In genomic region chr10:113691381-113691780, GRCh38 we compare ENCODE assay signal across 17 cellular contexts. TPM values are rescaled to one million over a fixed set of nuclear protein-coding genes. Genes with fewer than 3 reads are reported as not detected.
DNase-seq lines count a peak whose midpoint lies in the region; TF ChIP-seq lines count a peak whose summit lies in the region.
"Had no signal": no experiment of that assay in that cellular context is flagged by ENCODE, and none has a peak within 500 bp of the region (broad histone marks: within the 10 kb centered on the region; RNA-seq: fewer than 3 reads in every experiment).

No MANE protein-coding gene starts in this region.

- H3K27me3 ChIP-seq in uterus: no peaks in the 10 kb centered on the region
- no peaks in the 10 kb centered on the region for H3K27me3 ChIP-seq in smooth muscle cell (ENCODE audit: low read depth)
- H3K27me3 ChIP-seq: BLaER1 treated with 17β-estradiol and CSF1 and Interleukin-3, amounts not matched to agents 10 nM and 100 nM had no signal

- no peak for TF ChIP-seq POLR2A in uterus (IDR thresholded peaks at IDR 0.05)

- no peaks in the 10 kb centered on the region for H3K4me1 ChIP-seq in uterus
- no peaks in the 10 kb centered on the region for H3K4me1 ChIP-seq in smooth muscle cell (ENCODE audit: low read depth)

- H3F3A ChIP-seq in smooth muscle cell (ENCODE audit: low read depth): no peaks in the 10 kb centered on the region

- H3K9me3 ChIP-seq in uterus (peaks cover 0 to 33% of the 10 kb centered on the region in 2 donors), smooth muscle cell (replicated peaks; ENCODE audit: low read depth) (peaks cover 21% of the 10 kb centered on the region)

- intact Hi-C loops in uterus (cut with DNase I; ENCODE audit: low total_unique reads): no loop called here

- no peaks in the 10 kb centered on the region for H4K20me1 ChIP-seq in smooth muscle cell (ENCODE audit: low read depth)

- 100% methylated on average over 2 of the region's 2 CpGs for WGBS in smooth muscle cell (ENCODE audit: low lambda C conversion rate)

- H3K4me3 ChIP-seq in uterus (no peak overlapping the region), smooth muscle cell (no peak overlapping the region)
- H3K4me3 ChIP-seq: GM23338 had no signal

- in situ Hi-C loops in ACHN (cut with HindIII; ENCODE audit: low pct_ligation_motif_present, low pct_unique_long_range_greater_than_20kb, low sequenced_read_pairs): no loop called here

- H3K27ac ChIP-seq in uterus: no peak overlapping the region
- H3K27ac ChIP-seq in smooth muscle cell (ENCODE audit: low read depth): no peak overlapping the region
- H3K27ac ChIP-seq: BLaER1 treated with 17β-estradiol and CSF1 and Interleukin-3, amounts not matched to agents 10 nM and 100 nM had no signal

- H2AFZ ChIP-seq in smooth muscle cell (ENCODE audit: low read depth): no peak overlapping the region
- H2AFZ ChIP-seq: GM23338 had no signal

- DNase-seq in ELF-1 (ENCODE audit: low read depth, low spot score) (peak; percentile 54), RPMI7951 (ENCODE audit: low read depth) (peak; percentile 37), myocyte (ENCODE audit: low read depth) (peak; percentile 26), uterus (no peak), ACHN (no peak), medulla oblongata (ENCODE audit: extremely low spot score) (no peak), smooth muscle cell (lab: John Stamatoyannopoulos, UW; ENCODE audit: unreplicated experiment) (no peak)
- DNase-seq: Calu3; CD8-positive, alpha-beta T cell; DMS79 treated with DMSO at 0.1 percent for 48 hours; EL; H7; HFFc6; KBM-7 had no signal

- H3K36me3 ChIP-seq in uterus (no peaks in the 10 kb centered on the region), smooth muscle cell (ENCODE audit: low read depth) (no peaks in the 10 kb centered on the region)

- no peak overlapping the region for H3K9ac ChIP-seq in smooth muscle cell (ENCODE audit: low read depth)
- H3K9ac ChIP-seq: BLaER1 treated with 17β-estradiol and CSF1 and Interleukin-3, amounts not matched to agents 10 nM and 100 nM had no signal

- H3K79me2 ChIP-seq in smooth muscle cell (ENCODE audit: low read depth): peaks cover 8% of the 10 kb centered on the region

- no peak for TF ChIP-seq CTCF in uterus (IDR thresholded peaks at IDR 0.05)
- no peak for TF ChIP-seq CTCF in smooth muscle cell (IDR thresholded peaks at IDR 0.05; ENCODE audit: borderline replicate concordance, insufficient read depth, poor library complexity, severe bottlenecking)

- H3K4me2 ChIP-seq in smooth muscle cell: no peak overlapping the region
- H3K4me2 ChIP-seq: GM23338 had no signal

RNA-seq across cellular contexts. Expression of gene CASP7, which starts 11.7 kb away (rescaled TPM):
- total RNA-seq in RPMI7951 (2014; rRNA removed; shearing (Covaris generic)): 40.4 and 53.1 TPM in 2 replicates
- total RNA-seq in myocyte (19.0 and 22.7 TPM in 2 replicates), uterus (10 to 100 TPM in 3 of 4 donors, 1 to 10 TPM in 1; 8.5 to 48.3 (median 20.3) TPM), smooth muscle cell (21.5 and 25.8 TPM in 2 replicates)
- polyA plus RNA-seq in myocyte (2012): 18.4 TPM
- polyA plus RNA-seq in smooth muscle cell: 12.3 and 16.2 TPM in 2 replicates

RNA-seq across cellular contexts. Expression of gene NRAP, which starts 27.5 kb away (rescaled TPM):
- not detected in 2 replicates for total RNA-seq in RPMI7951 (2014; rRNA removed; shearing (Covaris generic))
- total RNA-seq in myocyte (4.1 and 5.6 TPM in 2 replicates), uterus (under 1 TPM in 2 of 4 donors, not detected in 2; 0.07 to 0.37 TPM), smooth muscle cell (not detected in 2 replicates)
- polyA plus RNA-seq in myocyte (2012): 3.5 TPM
- polyA plus RNA-seq in smooth muscle cell: not detected in 2 replicates
- total RNA-seq: Calu3; CD8-positive, alpha-beta T cell; GM23338; HFFc6 had no signal
- polyA plus RNA-seq: GM23338, IgD-negative memory B cell had no signal

Comparison
In these comparisons a context has a peak if more than half of its experiments do, and no peak if none do; other contexts are left out.
1. DNase-seq: peak in ELF-1 (single experiment), RPMI7951 (single experiment) and myocyte (single experiment); none in uterus (0 of 2), ACHN (single experiment), medulla oblongata (single experiment) and smooth muscle cell (single experiment).